Comparison of ENCODE assay signal across 21 cellular contexts in the genomic region with DNA sequence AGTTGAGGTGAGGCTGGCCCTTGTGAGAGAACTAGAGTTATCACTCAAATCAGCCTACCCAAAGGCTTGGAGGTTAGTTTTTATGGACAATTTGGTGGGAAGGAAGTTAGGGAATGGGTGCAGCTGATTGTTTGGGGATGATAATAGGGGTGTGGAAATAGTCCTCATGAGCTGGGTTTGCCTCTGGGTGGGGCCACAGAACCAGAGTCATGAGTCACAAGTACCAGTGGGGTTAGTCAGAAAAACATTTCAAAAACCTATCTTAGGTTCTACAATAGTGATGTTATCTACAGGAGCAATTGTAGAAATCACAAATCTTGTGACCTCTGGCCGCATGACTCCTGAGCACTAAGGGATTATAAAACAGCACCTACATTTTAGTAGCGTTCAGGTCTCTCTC.
DNase-seq lines count a peak whose midpoint lies in the region; ATAC-seq and TF ChIP-seq lines count a peak whose summit lies in the region.
"Had no signal": no experiment of that assay in that cellular context is flagged by ENCODE, and none has a peak within 500 bp of the region (broad histone marks: within the 10 kb centered on the region; RNA-seq: fewer than 3 reads in every experiment).

No MANE protein-coding gene starts in this region.

- CTCF ChIA-PET in IMR-90 (lab: Yijun Ruan, JAX), result interaction anchor here (0.7 to 1.2 kb wide), 2 partner anchors 28 to 727 kb away, joined by 3 to 4 read pairs; no protein-coding TSS in a partner anchor
- CTCF ChIA-PET in mammary epithelial cell (lab: Charles Lee; ENCODE audit: low non-redundant PET), result interaction anchor here (0.5 to 0.7 kb wide), 3 partner anchors 8 to 1331 kb away, joined by 3 to 8 read pairs (median 4); no protein-coding TSS in a partner anchor

- peak overlapping the region; percentile 96; the same call in 2 of the 3 replicates for H2BK15ac ChIP-seq in IMR-90 (ENCODE audit: low read depth, low read length)

- peak overlapping the region; percentile 83; the same call in 1 of the 2 replicates for H3K4ac ChIP-seq in IMR-90 (ENCODE audit: low read depth, low read length)

- no peaks in the 10 kb centered on the region for H3F3A ChIP-seq in smooth muscle cell (ENCODE audit: low read depth)

- dilution Hi-C loops in IMR-90 (cut with HindIII; ENCODE audit: low sequenced_read_pairs, unreplicated experiment) (no loop called here), mammary epithelial cell (cut with HindIII; ENCODE audit: low sequenced_read_pairs) (loop anchor here (5.0 kb wide), 1 partner anchor 93 kb away; no protein-coding TSS in a partner anchor)

- TF ChIP-seq CTCF in IMR-90 (conservative IDR thresholded peaks at IDR 0.05; ENCODE audit: low read depth, low read length), result no peak
- no peak for TF ChIP-seq CTCF in mammary epithelial cell (conservative IDR thresholded peaks at IDR 0.05 in 1 of 2, IDR thresholded peaks at IDR 0.05 in 1 of 2; ENCODE audit: extremely low read depth in 1 of 2, insufficient read depth in 1 of 2, low read depth in 1 of 2, low read length in 2 of 2)
- TF ChIP-seq CTCF in fibroblast of villous mesenchyme (IDR thresholded peaks at IDR 0.05; ENCODE audit: insufficient read depth, low read depth, low read length), result no peak
- no peak for TF ChIP-seq CTCF in smooth muscle cell (IDR thresholded peaks at IDR 0.05; ENCODE audit: borderline replicate concordance, insufficient read depth, poor library complexity, severe bottlenecking)

- BruUV-seq in IMR-90 (replicated peaks; lab: Mats Ljungman, UMichigan) (no TSS peak), mammary epithelial cell (replicated peaks; lab: Mats Ljungman, UMichigan) (no TSS peak)

- H4K20me1 ChIP-seq in IMR-90 (ENCODE audit: insufficient read depth, low read length) (no peaks in the 10 kb centered on the region), mammary epithelial cell (ENCODE audit: insufficient read depth, low read length) (no peaks in the 10 kb centered on the region), smooth muscle cell (ENCODE audit: low read depth) (no peaks in the 10 kb centered on the region)

- peak overlapping the region; percentile 90 for H3K14ac ChIP-seq in IMR-90 (replicated peaks; ENCODE audit: low read depth, low read length)

- H2BK20ac ChIP-seq in IMR-90 (ENCODE audit: low read depth, low read length), result peak overlapping the region; percentile 92; the same call in 1 of the 2 replicates

- no peaks in the 10 kb centered on the region for H3K27me3 ChIP-seq in IMR-90 (ENCODE audit: control insufficient read depth, insufficient read depth, low read length)
- H3K27me3 ChIP-seq in mammary epithelial cell (ENCODE audit: insufficient read depth, low read length), result no peaks in the 10 kb centered on the region
- no peaks in the 10 kb centered on the region for H3K27me3 ChIP-seq in smooth muscle cell (ENCODE audit: low read depth)
- H3K27me3 ChIP-seq: BE2C, transverse colon had no signal

- ATAC-seq in IMR-90 (ENCODE audit: low read depth) (peak; percentile 48; the same call in 1 of the 2 replicates), sciatic nerve (no peak)
- ATAC-seq: mucosa of descending colon; stimulated activated naive CD8-positive, alpha-beta T cell treated with anti-CD3 and anti-CD28 coated beads, Interleukin-15, amount 100 ng/mL, for 72 hours had no signal

- H3K36me3 ChIP-seq in IMR-90 (ENCODE audit: control insufficient read depth, insufficient read depth, low read length), result no peaks in the 10 kb centered on the region
- H3K36me3 ChIP-seq in mammary epithelial cell (ENCODE audit: insufficient read depth, low read length), result no peaks in the 10 kb centered on the region
- no peaks in the 10 kb centered on the region for H3K36me3 ChIP-seq in smooth muscle cell (ENCODE audit: low read depth)
- H3K36me3 ChIP-seq: BE2C, prostate gland, transverse colon had no signal

- intact Hi-C loops in IMR-90 (cut with micrococcal nuclease) (loop anchor here (5.0 kb wide), 1 partner anchor 1478 kb away; no protein-coding TSS in a partner anchor), mammary epithelial cell (cut with micrococcal nuclease) (loop anchor here (1.0 to 5.0 kb wide), 3 partner anchors 180 to 458 kb away; no protein-coding TSS in a partner anchor), sciatic nerve (cut with DNase I) (no loop called here)

- in situ Hi-C loops in IMR-90 (cut with MboI; ENCODE audit: low sequenced_read_pairs) (no loop called here), mammary epithelial cell (cut with MboI; ENCODE audit: low sequenced_read_pairs in 2 of 2) (no loop called here)

- H2AFZ ChIP-seq in IMR-90 (replicated peaks; ENCODE audit: low read length, poor library complexity) (no peak overlapping the region), mammary epithelial cell (ENCODE audit: low read depth, low read length) (peak overlapping the region; percentile 43), smooth muscle cell (ENCODE audit: low read depth) (no peak overlapping the region)

- H3K9me1 ChIP-seq in IMR-90 (ENCODE audit: insufficient read depth, low read length), result peaks cover 7% of the 10 kb centered on the region

- H3K4me2 ChIP-seq in IMR-90 (ENCODE audit: low read depth, low read length), result no peak overlapping the region
- peak overlapping the region; percentile 14 for H3K4me2 ChIP-seq in mammary epithelial cell (ENCODE audit: insufficient read depth, low read depth, low read length)
- H3K4me2 ChIP-seq in smooth muscle cell, result peak overlapping the region; percentile 25

- peak overlapping the region in 1 of 2 experiments; percentile 49; a peak in 2 of 4 replicates for H4K8ac ChIP-seq in IMR-90 (ENCODE audit: low read depth in 2 of 2, low read length in 2 of 2)

- peak overlapping the region; percentile 66; the same call in 1 of the 2 replicates for H4K91ac ChIP-seq in IMR-90 (ENCODE audit: insufficient read depth, low read depth, low read length)

- H3K4me1 ChIP-seq in IMR-90 (ENCODE audit: control insufficient read depth, insufficient read depth, low read length) (peaks cover 3% of the 10 kb centered on the region; the same call in 1 of the 2 replicates), mammary epithelial cell (ENCODE audit: insufficient read depth, low read length) (peaks cover 38% of the 10 kb centered on the region), smooth muscle cell (ENCODE audit: low read depth) (no peaks in the 10 kb centered on the region)
- H3K4me1 ChIP-seq: BE2C, prostate gland, transverse colon had no signal

- no peak for TF ChIP-seq RAD21 in IMR-90 (IDR thresholded peaks at IDR 0.05; ENCODE audit: low read length)

- H2AK9ac ChIP-seq in IMR-90 (replicated peaks; ENCODE audit: low read depth, low read length, poor library complexity), result no peak overlapping the region

- no peak overlapping the region; the same call in 1 of the 2 replicates for H4K5ac ChIP-seq in IMR-90 (ENCODE audit: low read depth, low read length)

- H2AK5ac ChIP-seq in IMR-90 (ENCODE audit: low read depth, low read length), result 0 out of 2 replicates have a peak overlapping the region, but pooled peaks have one; percentile 92

- H3K56ac ChIP-seq in IMR-90 (ENCODE audit: extremely low read depth, insufficient read depth, low read length), result no peak overlapping the region

- peak overlapping the region; percentile 16; the same call in 1 of the 2 replicates for H3K18ac ChIP-seq in IMR-90 (ENCODE audit: low read depth, low read length)

- H3K79me2 ChIP-seq in mammary epithelial cell (ENCODE audit: insufficient read depth, low read length) (no peaks in the 10 kb centered on the region), smooth muscle cell (ENCODE audit: low read depth) (no peaks in the 10 kb centered on the region)

- no peaks in the 10 kb centered on the region for H3K79me1 ChIP-seq in IMR-90 (ENCODE audit: low read depth in 1 of 2, low read length in 2 of 2)

- TF ChIP-seq POLR2A in IMR-90 (IDR thresholded peaks at IDR 0.05; ENCODE audit: low read depth, low read length), result no peak

- no CpG with 5 or more reads among the region's 2 CpGs for WGBS in IMR-90 (ENCODE audit: extremely low coverage in 2 of 2, insufficient read length in 1 of 2), 2 experiments
- WGBS in mammary epithelial cell (ENCODE audit: low coverage, missing lambda C conversion rate), result 0% methylated on average over 2 of the region's 2 CpGs
- WGBS in smooth muscle cell (ENCODE audit: low lambda C conversion rate), result 76% methylated on average over 2 of the region's 2 CpGs

- no peak overlapping the region for H3K9ac ChIP-seq in IMR-90 (ENCODE audit: low read depth, low read length)
- H3K9ac ChIP-seq in mammary epithelial cell (ENCODE audit: insufficient read depth, low read length), result peak overlapping the region; percentile 15
- H3K9ac ChIP-seq in smooth muscle cell (ENCODE audit: low read depth), result peak overlapping the region; percentile 63

- H3K23ac ChIP-seq in IMR-90 (ENCODE audit: low read depth, low read length), result peak overlapping the region; percentile 87; the same call in 1 of the 2 replicates

- H3K9me3 ChIP-seq in IMR-90 (ENCODE audit: control insufficient read depth, insufficient read depth, low read length), result no peaks in the 10 kb centered on the region
- peaks cover 5% of the 10 kb centered on the region for H3K9me3 ChIP-seq in mammary epithelial cell (replicated peaks; ENCODE audit: insufficient read depth, low read length)
- H3K9me3 ChIP-seq in smooth muscle cell (replicated peaks; ENCODE audit: low read depth), result no peaks in the 10 kb centered on the region
- H3K9me3 ChIP-seq: BE2C, mucosa of descending colon, prostate gland, transverse colon had no signal

- H3K27ac ChIP-seq in IMR-90 (ENCODE audit: insufficient read depth, low read length) (no peak overlapping the region), mammary epithelial cell (ENCODE audit: insufficient read depth, low read depth, low read length) (peak overlapping the region; percentile 85), smooth muscle cell (ENCODE audit: low read depth) (peak overlapping the region; percentile 89)
- H3K27ac ChIP-seq: prostate gland, transverse colon had no signal

- H2BK5ac ChIP-seq in IMR-90 (ENCODE audit: low read depth, low read length, poor library complexity, severe bottlenecking), result peak overlapping the region; percentile 53

- DNase-seq in IMR-90 (peak; percentile 47), mammary epithelial cell (peak; percentile 90), fibroblast of villous mesenchyme (ENCODE audit: low read depth) (peak; percentile 3), smooth muscle cell (lab: John Stamatoyannopoulos, UW; ENCODE audit: unreplicated experiment) (no peak), NCI-H446 treated with DMSO at 0.1 percent for 48 hours (lab: John Stamatoyannopoulos, UW) (no peak), sciatic nerve (ENCODE audit: low spot score) (no peak)
- no peak for DNase-seq in NK-92 treated with Interleukin-12 subunit alpha and Interleukin-12 subunit beta, amount 100 ng/mL, for 24 hours (lab: John Stamatoyannopoulos, UW)
- DNase-seq: activated CD4-positive, alpha-beta T cell treated with anti-CD3 and anti-CD28 coated beads, Interleukin-2, amount 50 U/mL, for 1 hour; activated naive CD8-positive, alpha-beta T cell treated with anti-CD3 and anti-CD28 coated beads, Interleukin-2, amount 10 ng/mL, durations not matched to agents 7 days and 5 days; BE2C; Calu3; dermis blood vessel endothelial cell; MM.1S; mucosa of descending colon; NCI-H1436 treated with DMSO at 0.1 percent for 48 hours; NCI-H2171 treated with DMSO at 0.1 percent for 48 hours; SHP77 treated with DMSO at 0.1 percent for 48 hours; stimulated activated CD4-positive, alpha-beta T cell treated with anti-CD3 and anti-CD28 coated beads, Interleukin-4, amount 100 ng/mL, for 24 hours; stimulated activated naive CD8-positive, alpha-beta T cell treated with anti-CD3 and anti-CD28 coated beads, Interleukin-15, amount 100 ng/mL, for 72 hours; transverse colon had no signal

- POLR2A ChIA-PET in IMR-90 (lab: Charles Lee; ENCODE audit: unreplicated experiment), result no interaction called here

- H3K4me3 ChIP-seq in IMR-90 (ENCODE audit: insufficient read depth, low read depth, low read length) (no peak overlapping the region), mammary epithelial cell (replicated peaks in 1 of 3; ENCODE audit: insufficient read depth in 1 of 3, low read depth in 2 of 3, low read length in 3 of 3) (no peak overlapping the region), fibroblast of villous mesenchyme (ENCODE audit: low read depth, low read length) (no peak overlapping the region), smooth muscle cell (no peak overlapping the region)
- H3K4me3 ChIP-seq: mucosa of descending colon, prostate gland, transverse colon had no signal

- H2BK120ac ChIP-seq in IMR-90 (ENCODE audit: low read depth, low read length), result peak overlapping the region; percentile 92

Comparison
In these comparisons a context has a peak if more than half of its experiments do, and no peak if none do; other contexts are left out.
1. DNase-seq: peak in IMR-90 (single experiment), mammary epithelial cell (single experiment) and fibroblast of villous mesenchyme (single experiment); none in smooth muscle cell (single experiment), NCI-H446 treated with DMSO at 0.1 percent for 48 hours (single experiment), NK-92 treated with Interleukin-12 subunit alpha and Interleukin-12 subunit beta, amount 100 ng/mL, for 24 hours (single experiment) and sciatic nerve (single experiment).